ENCODE assay signal across 26 cellular contexts in the genomic region with DNA sequence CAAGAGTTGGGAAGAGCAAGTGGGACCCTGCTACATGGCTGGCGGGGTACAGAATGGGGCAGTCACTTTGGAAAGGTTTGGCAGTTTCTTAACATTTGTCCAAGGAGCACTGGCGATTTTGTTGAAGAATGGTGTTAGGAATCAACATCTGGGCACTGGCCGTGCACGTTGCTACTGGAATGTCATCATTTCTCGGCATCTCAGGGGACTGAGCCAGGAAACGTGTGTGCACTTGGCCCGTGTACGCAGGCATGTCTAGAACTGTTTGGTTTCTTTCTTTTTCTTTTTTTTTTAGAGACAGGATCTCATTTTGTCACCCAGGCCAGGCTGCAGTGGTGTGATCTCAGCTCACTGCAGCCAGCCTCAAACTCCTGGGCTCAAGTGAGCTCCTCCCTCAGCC. TPM values are rescaled to one million over a fixed set of nuclear protein-coding genes. Genes with fewer than 3 reads are reported as not detected.
A peak's percentile ranks its signal among the peaks of the same experiment; 100 is the strongest.
DNase-seq lines count a peak whose midpoint lies in the region; ATAC-seq, FAIRE-seq and TF ChIP-seq lines count a peak whose summit lies in the region.
"Had no signal": no experiment of that assay in that cellular context is flagged by ENCODE, and none has a peak within 500 bp of the region (broad histone marks: within the 10 kb centered on the region; RNA-seq: fewer than 3 reads in every experiment).

No MANE protein-coding gene starts in this region.

- no peaks in the 10 kb centered on the region for H3K36me3 ChIP-seq in keratinocyte (ENCODE audit: control insufficient read depth in 2 of 2, extremely low read depth in 1 of 2, insufficient read depth in 2 of 2, low read length in 2 of 2)
- H3K36me3 ChIP-seq in aorta (ENCODE audit: control insufficient read depth in 1 of 2, insufficient read depth in 2 of 2, low read length in 1 of 2) = no peaks in the 10 kb centered on the region
- H3K36me3 ChIP-seq: adrenal gland, cardiac muscle cell, uterus had no signal

- DNase-seq in NCI-H2171 treated with DMSO at 0.1 percent for 48 hours (lab: John Stamatoyannopoulos, UW) (peak; percentile 46), NCI-H2171 (lab: John Stamatoyannopoulos, UW) (no peak), epithelial cell of esophagus (ENCODE audit: low read depth) (peak; percentile 90), keratinocyte (ENCODE audit: low read depth, low spot score) (no peak), aorta (peak; percentile 64 to 83), LoVo (ENCODE audit: low spot score) (no peak)
- DNase-seq: activated B cell treated with CpG ODN at 0.5 μM for 24 hours; activated CD4-positive, alpha-beta memory T cell treated with anti-CD3 and anti-CD28 coated beads for 36 hours; adrenal gland; dermis blood vessel endothelial cell; H9; Karpas-422; NCI-H1105; NCI-H2081; NCI-H524 treated with DMSO at 0.1 percent for 48 hours; occipital lobe; retina; T1000; uterus had no signal

- 15 to 16% methylated on average over 8 of the region's 8 CpGs for WGBS in aorta, 2 donors

- peak; percentile 90 for FAIRE-seq in keratinocyte (lab: Jason Lieb, UNC)
- FAIRE-seq: D721Med, islet of Langerhans had no signal

- no peaks in the 10 kb centered on the region for H4K20me1 ChIP-seq in keratinocyte (ENCODE audit: control insufficient read depth, extremely low read depth, insufficient read depth, low read length)

- intact Hi-C loops in aorta (cut with DNase I) = loop anchor here in 1 of 2 donors (5.0 kb wide), 1 partner anchor 50 kb away; no protein-coding TSS in a partner anchor

- H3K4me3 ChIP-seq in epithelial cell of esophagus (ENCODE audit: low read length) = no peak overlapping the region
- H3K4me3 ChIP-seq in keratinocyte (ENCODE audit: control insufficient read depth in 2 of 3, extremely low read depth in 1 of 3, insufficient read depth in 2 of 3, low read depth in 1 of 3, low read length in 3 of 3) = no peak overlapping the region
- no peak overlapping the region for H3K4me3 ChIP-seq in aorta (ENCODE audit: low read length in 2 of 2)
- H3K4me3 ChIP-seq: adrenal gland, cardiac muscle cell, uterus had no signal

- peak overlapping the region; percentile 47 for H3K4me2 ChIP-seq in keratinocyte (ENCODE audit: control insufficient read depth, extremely low read depth, insufficient read depth, low read depth, low read length)

- H3K9me3 ChIP-seq in keratinocyte (ENCODE audit: control insufficient read depth, low read depth, low read length) = no peaks in the 10 kb centered on the region
- no peaks in the 10 kb centered on the region for H3K9me3 ChIP-seq in aorta (ENCODE audit: control insufficient read depth, low read length)
- H3K9me3 ChIP-seq: adrenal gland, uterus had no signal

- H3K9ac ChIP-seq in keratinocyte (ENCODE audit: control insufficient read depth, extremely low read depth, insufficient read depth, low read length) = no peak overlapping the region

- ATAC-seq in aorta (ENCODE audit: low FRiP score) (no peak), GM18858 (IDR thresholded peaks at IDR 0.05; ENCODE audit: unreplicated experiment) (no peak), GM18519 (IDR thresholded peaks at IDR 0.05; ENCODE audit: low FRiP score, unreplicated experiment) (no peak)

- TF ChIP-seq CTCF in epithelial cell of esophagus (IDR thresholded peaks at IDR 0.05; ENCODE audit: insufficient read depth, low read depth, low read length, missing control alignments) = no peak
- no peak for TF ChIP-seq CTCF in keratinocyte (optimal IDR thresholded peaks at IDR 0.05 in 1 of 3, IDR thresholded peaks at IDR 0.05 in 1 of 3, conservative IDR thresholded peaks at IDR 0.05 in 1 of 3; ENCODE audit: extremely low read depth in 1 of 3, insufficient read depth in 2 of 3, low read length in 3 of 3)

- H2AFZ ChIP-seq in keratinocyte (ENCODE audit: control insufficient read depth, low read length) = no peak overlapping the region

- H3K9me1 ChIP-seq in keratinocyte (ENCODE audit: control insufficient read depth, extremely low read depth, insufficient read depth, low read length) = no peaks in the 10 kb centered on the region

- dilution Hi-C loops in keratinocyte (cut with MboI; ENCODE audit: extremely low pct_ligation_motif_present, low sequenced_read_pairs) = no loop called here

- H3K27ac ChIP-seq in keratinocyte (ENCODE audit: control insufficient read depth, insufficient read depth, low read length) = no peak overlapping the region
- peak overlapping the region in 1 of 2 donors; percentile 26 for H3K27ac ChIP-seq in aorta (ENCODE audit: low read depth in 1 of 2, low read length in 2 of 2)
- H3K27ac ChIP-seq: 22Rv1, adrenal gland, C4-2B, cardiac muscle cell, uterus had no signal

- H3K4me1 ChIP-seq in keratinocyte (ENCODE audit: control insufficient read depth, extremely low read depth, insufficient read depth, low read length) (peaks cover 12% of the 10 kb centered on the region), aorta (ENCODE audit: control insufficient read depth in 1 of 2, insufficient read depth in 2 of 2, low read length in 2 of 2) (no peaks in the 10 kb centered on the region)
- H3K4me1 ChIP-seq: uterus had no signal

- H3K79me2 ChIP-seq in keratinocyte (ENCODE audit: control insufficient read depth, insufficient read depth, low read length) = no peaks in the 10 kb centered on the region

- H3K27me3 ChIP-seq in keratinocyte (ENCODE audit: control insufficient read depth, extremely low read depth, insufficient read depth, low read length) (no peaks in the 10 kb centered on the region), aorta (ENCODE audit: control insufficient read depth in 1 of 2, insufficient read depth in 2 of 2, low read length in 1 of 2) (no peaks in the 10 kb centered on the region)
- H3K27me3 ChIP-seq: adrenal gland, cardiac muscle cell, uterus had no signal

RNA-seq across cellular contexts. Expression of a gene that starts 17.3 kb away (rescaled TPM):
- 39.4 to 43.9 TPM (median 43.8 TPM) in 3 replicates for polyA plus RNA-seq in keratinocyte
- polyA plus RNA-seq in keratinocyte (2011; ENCODE audit: low read depth) = 18.2 TPM
- 35.9 and 37.2 TPM in 2 replicates for polyA plus RNA-seq in keratinocyte (2011; cell fraction: cytosol; rRNA removed)
- 48.2 and 60.2 TPM in 2 replicates for polyA plus RNA-seq in keratinocyte (2011; cell fraction: nucleus; rRNA removed)
- polyA plus RNA-seq in keratinocyte (2012; ENCODE audit: low replicate concordance) = 28.4 and 48.4 TPM in 2 replicates
- 41.7 to 60.1 TPM (median 47.5 TPM) in 3 replicates for polyA minus RNA-seq in keratinocyte
- polyA minus RNA-seq in keratinocyte (2011; cell fraction: cytosol; rRNA and poly(A)+ RNA removed) = 75.4 TPM
- 47.2 and 69.3 TPM in 2 replicates for polyA minus RNA-seq in keratinocyte (2011; cell fraction: nucleus; rRNA and poly(A)+ RNA removed)
- total RNA-seq in aorta = 10 to 100 TPM; 52.0 to 58.8 TPM
- 10 to 100 TPM; 15.3 to 19.5 TPM for polyA plus RNA-seq in aorta

RNA-seq across cellular contexts. Expression of a gene that starts 43.7 kb away (rescaled TPM):
- polyA plus RNA-seq in keratinocyte = 31.9 to 36.8 TPM (median 32.9 TPM) in 3 replicates
- polyA plus RNA-seq in keratinocyte (2011; ENCODE audit: low read depth) = 40.8 TPM
- polyA plus RNA-seq in keratinocyte (2011; cell fraction: cytosol; rRNA removed) = 27.9 and 31.3 TPM in 2 replicates
- 40.5 and 43.6 TPM in 2 replicates for polyA plus RNA-seq in keratinocyte (2011; cell fraction: nucleus; rRNA removed)
- 22.1 and 40.8 TPM in 2 replicates for polyA plus RNA-seq in keratinocyte (2012; ENCODE audit: low replicate concordance)
- 19.5 to 39.9 TPM (median 24.4 TPM) in 3 replicates for polyA minus RNA-seq in keratinocyte
- 26.1 TPM for polyA minus RNA-seq in keratinocyte (2011; cell fraction: cytosol; rRNA and poly(A)+ RNA removed)
- polyA minus RNA-seq in keratinocyte (2011; cell fraction: nucleus; rRNA and poly(A)+ RNA removed) = 7.3 and 12.1 TPM in 2 replicates
- 10 to 100 TPM; 45.9 to 76.0 TPM for total RNA-seq in aorta
- polyA plus RNA-seq in aorta = 100 to 1,000 TPM in 1 of 2 donors, 10 to 100 TPM in 1; 34.4 to 162 TPM

RNA-seq across cellular contexts. Expression of a gene that starts 51.7 kb away (rescaled TPM):
- polyA plus RNA-seq in keratinocyte = 30.2 to 36.0 TPM (median 34.2 TPM) in 3 replicates
- polyA plus RNA-seq in keratinocyte (2011; ENCODE audit: low read depth) = 10.1 TPM
- polyA plus RNA-seq in keratinocyte (2011; cell fraction: cytosol; rRNA removed) = 14.2 and 21.4 TPM in 2 replicates
- 59.9 and 70.1 TPM in 2 replicates for polyA plus RNA-seq in keratinocyte (2011; cell fraction: nucleus; rRNA removed)
- 25.9 and 27.8 TPM in 2 replicates for polyA plus RNA-seq in keratinocyte (2012; ENCODE audit: low replicate concordance)
- polyA minus RNA-seq in keratinocyte = 22.5 to 35.4 TPM (median 26.9 TPM) in 3 replicates
- 28.6 TPM for polyA minus RNA-seq in keratinocyte (2011; cell fraction: cytosol; rRNA and poly(A)+ RNA removed)
- 25.4 and 25.9 TPM in 2 replicates for polyA minus RNA-seq in keratinocyte (2011; cell fraction: nucleus; rRNA and poly(A)+ RNA removed)
- 100 to 1,000 TPM in 1 of 2 donors, 10 to 100 TPM in 1; 59.9 to 131 TPM for total RNA-seq in aorta
- polyA plus RNA-seq in aorta = 10 to 100 TPM; 26.5 to 65.7 TPM

Comparison
In these comparisons a context has a peak if more than half of its experiments do, and no peak if none do; other contexts are left out.
1. DNase-seq: peak in NCI-H2171 treated with DMSO at 0.1 percent for 48 hours (single experiment), epithelial cell of esophagus (single experiment) and aorta (2 of 2); none in NCI-H2171 (single experiment), keratinocyte (single experiment) and LoVo (single experiment).